In the genomic region with DNA sequence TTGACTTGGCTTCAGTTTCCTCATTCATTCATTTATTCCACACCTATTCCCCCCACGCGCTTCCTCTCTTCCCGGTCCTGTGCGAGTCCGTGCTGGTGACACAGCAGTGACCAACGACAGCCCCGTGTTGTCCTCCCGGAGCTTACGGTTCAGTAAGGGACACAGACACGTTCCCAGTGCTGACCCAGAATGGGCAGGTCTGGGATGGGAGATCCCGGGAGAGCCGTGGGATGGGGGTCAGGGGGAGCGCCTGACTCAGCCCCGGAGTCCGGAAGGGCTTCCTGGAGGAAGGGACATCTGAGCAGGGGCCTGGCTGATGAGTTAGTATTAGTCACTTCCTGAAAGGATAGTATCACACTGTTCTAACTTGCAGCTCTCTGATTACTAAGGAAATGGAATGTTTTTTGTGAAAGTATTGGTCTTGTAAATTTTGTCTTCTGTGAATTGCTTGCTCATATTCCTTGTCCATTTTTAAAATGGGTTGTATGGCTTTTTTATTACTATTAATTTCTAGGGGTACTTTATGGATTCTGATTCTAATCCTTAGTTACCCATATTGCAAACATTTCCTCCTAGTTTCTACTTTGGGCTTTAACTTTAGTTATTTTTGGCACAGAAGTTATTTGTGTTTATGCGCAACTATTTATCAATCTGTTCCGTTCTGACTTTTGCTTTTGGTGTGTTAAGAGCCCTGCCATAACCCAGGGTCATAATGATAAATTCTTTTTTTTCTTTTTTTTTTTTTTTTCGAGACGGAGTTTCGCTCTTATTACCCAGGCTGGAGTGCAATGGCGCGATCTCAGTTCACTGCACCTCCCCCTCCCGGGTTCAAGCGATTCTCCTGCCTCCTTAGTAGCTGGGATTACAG, we compare ENCODE assay signal across 8 cellular contexts. TPM values are rescaled to one million over a fixed set of nuclear protein-coding genes. Genes with fewer than 3 reads are reported as not detected.
A peak's percentile ranks its signal among the peaks of the same experiment; 100 is the strongest.
DNase-seq lines count a peak whose midpoint lies in the region; ATAC-seq lines count a peak whose summit lies in the region.

No MANE protein-coding gene starts in this region.

- H3K9ac ChIP-seq in subcutaneous abdominal adipose tissue (ENCODE audit: low read length in 5 of 5), result peak overlapping the region; percentile 69 to 89 (median 74)

- no peak for DNase-seq in activated CD4-positive, CD25-positive, alpha-beta regulatory T cell (lab: John Stamatoyannopoulos, UW)
- peak; percentile 39 for DNase-seq in T-helper 22 cell (ENCODE audit: low read depth)
- DNase-seq in effector CD4-positive, alpha-beta T cell, result peak; percentile 25
- DNase-seq in lung microvascular endothelial cell (ENCODE audit: low read depth in 2 of 2), result peak; percentile 97 to 98
- no peak for DNase-seq in NCI-H1436 (lab: John Stamatoyannopoulos, UW)

- H3K4me1 ChIP-seq in subcutaneous abdominal adipose tissue (ENCODE audit: control insufficient read depth in 5 of 5, insufficient read depth in 5 of 5, low read length in 5 of 5), result peaks cover 7 to 56% (median 34%) of the 10 kb centered on the region in 5 donors

- H3K4me1 Mint-ChIP-seq in IgD-negative memory B cell, result peaks cover 19 to 44% (median 42%) of the 10 kb centered on the region in 3 donors

- peak overlapping the region; percentile 31 to 96 (median 67) for H3K27ac Mint-ChIP-seq in IgD-negative memory B cell

- H3K36me3 Mint-ChIP-seq in IgD-negative memory B cell, result peaks cover 7% of the 10 kb centered on the region

- H3K9me3 ChIP-seq in subcutaneous abdominal adipose tissue (ENCODE audit: control insufficient read depth in 5 of 5, low read length in 5 of 5), result no peaks in the 10 kb centered on the region

- peak; percentile 62 to 75 for ATAC-seq in activated CD4-positive, CD25-positive, alpha-beta regulatory T cell treated with anti-CD3 and anti-CD28 coated beads, Interleukin-2, amount 50 U/mL, for 24 hours

- peak overlapping the region; percentile 73 to 81 (median 78) for H3K4me3 ChIP-seq in subcutaneous abdominal adipose tissue (ENCODE audit: low read depth in 1 of 5, low read length in 5 of 5)

- no peaks in the 10 kb centered on the region for H3K9me3 Mint-ChIP-seq in IgD-negative memory B cell

- H3K4me3 Mint-ChIP-seq in IgD-negative memory B cell, result peak overlapping the region; percentile 80 to 97 (median 94)

- peaks cover 8% of the 10 kb centered on the region for H3K27me3 Mint-ChIP-seq in IgD-negative memory B cell

- no peaks in the 10 kb centered on the region for H3K27me3 ChIP-seq in subcutaneous abdominal adipose tissue (ENCODE audit: control insufficient read depth in 5 of 5, insufficient read depth in 4 of 5, low read length in 5 of 5)

- peak overlapping the region; percentile 94 for H3K27ac ChIP-seq in subcutaneous abdominal adipose tissue (ENCODE audit: low read depth, low read length)

- H3K36me3 ChIP-seq in subcutaneous abdominal adipose tissue (ENCODE audit: control insufficient read depth in 5 of 5, insufficient read depth in 5 of 5, low read length in 5 of 5), result peaks cover 0 to 20% (median 14%) of the 10 kb centered on the region in 5 donors

RNA-seq across cellular contexts. Expression of a gene that starts 0.7 kb away (rescaled TPM):
- polyA plus RNA-seq in IgD-negative memory B cell, result 50.2 TPM
- total RNA-seq in lung microvascular endothelial cell, result 49.0 and 51.2 TPM in 2 replicates

RNA-seq across cellular contexts. Expression of a gene that starts 18.0 kb away (rescaled TPM):
- polyA plus RNA-seq in IgD-negative memory B cell, result 2.2 TPM
- total RNA-seq in lung microvascular endothelial cell, result 4.6 and 11.3 TPM in 2 replicates

RNA-seq across cellular contexts. Expression of a gene that starts 19.6 kb away (rescaled TPM):
- polyA plus RNA-seq in IgD-negative memory B cell, result 1.6 TPM
- total RNA-seq in lung microvascular endothelial cell, result 6.1 and 17.5 TPM in 2 replicates

RNA-seq across cellular contexts. Expression of a gene that starts 43.4 kb away (rescaled TPM):
- polyA plus RNA-seq in IgD-negative memory B cell, result 48.1 TPM
- 0.65 and 23.4 TPM in 2 replicates for total RNA-seq in lung microvascular endothelial cell

RNA-seq across cellular contexts. Expression of a gene that starts 54.1 kb away (rescaled TPM):
- 6.6 TPM for polyA plus RNA-seq in IgD-negative memory B cell
- total RNA-seq in lung microvascular endothelial cell, result 13.9 and 19.4 TPM in 2 replicates

Comparison
In these comparisons a context has a peak if more than half of its experiments do, and no peak if none do; other contexts are left out.
1. DNase-seq: peak in T-helper 22 cell (single experiment), effector CD4-positive, alpha-beta T cell (single experiment) and lung microvascular endothelial cell (2 of 2); none in activated CD4-positive, CD25-positive, alpha-beta regulatory T cell (0 of 4) and NCI-H1436 (single experiment).